Comparison of ENCODE assay signal across 20 cellular contexts in genomic region chr2:148531175-148532048, GRCh38.
"Had no signal": no experiment of that assay in that cellular context is flagged by ENCODE, and none has a peak within 500 bp of the region (broad histone marks: within the 10 kb centered on the region; RNA-seq: fewer than 3 reads in every experiment).

No MANE protein-coding gene starts in this region.

- H3K9ac ChIP-seq: parathyroid adenoma had no signal

- H3K36me3 Mint-ChIP-seq: activated naive CD4-positive, alpha-beta T cell treated with anti-CD3 and anti-CD28 coated beads, Interleukin-2, amount 50 U/mL, for 24 hours; immature natural killer cell; memory B cell; stimulated activated effector memory CD8-positive, alpha-beta T cell treated with anti-CD3 and anti-CD28 coated beads, Interleukin-12 subunit alpha, Interleukin-12 subunit beta, amount 100 ng/mL, for 72 hours had no signal

- ATAC-seq: activated CD8-positive, alpha-beta T cell treated with anti-CD3 and anti-CD28 coated beads for 36 hours; gastroesophageal sphincter; sciatic nerve; stimulated activated effector memory CD8-positive, alpha-beta T cell treated with anti-CD3 and anti-CD28 coated beads, Interleukin-12 subunit alpha, Interleukin-12 subunit beta, amount 100 ng/mL, for 72 hours; upper lobe of right lung had no signal

- FAIRE-seq: endothelial cell of umbilical vein had no signal

- H3K4me2 ChIP-seq: smooth muscle cell had no signal

- H3K9me3 ChIP-seq: esophagus muscularis mucosa, gastroesophageal sphincter, heart right ventricle, stomach, thoracic aorta, upper lobe of right lung had no signal

- H2AFZ ChIP-seq: parathyroid adenoma had no signal

- H3K36me3 ChIP-seq: esophagus muscularis mucosa, gastroesophageal sphincter, heart right ventricle, stomach, thoracic aorta, upper lobe of right lung had no signal

- H3K27me3 ChIP-seq: upper lobe of right lung had no signal

- H3K27ac ChIP-seq: esophagus muscularis mucosa, gastroesophageal sphincter, heart right ventricle, parathyroid adenoma, stomach, thoracic aorta, upper lobe of right lung had no signal

- H3K4me1 ChIP-seq: esophagus muscularis mucosa, stomach, upper lobe of right lung had no signal

- H3K79me2 ChIP-seq: parathyroid adenoma had no signal

- H3K4me3 Mint-ChIP-seq: activated CD8-positive, alpha-beta T cell treated with anti-CD3 and anti-CD28 coated beads for 36 hours; activated naive CD4-positive, alpha-beta T cell treated with anti-CD3 and anti-CD28 coated beads, Interleukin-2, amount 50 U/mL, for 24 hours; immature natural killer cell; memory B cell; stimulated activated effector memory CD8-positive, alpha-beta T cell treated with anti-CD3 and anti-CD28 coated beads, Interleukin-12 subunit alpha, Interleukin-12 subunit beta, amount 100 ng/mL, for 72 hours had no signal

- H3K4me3 ChIP-seq: esophagus muscularis mucosa, gastroesophageal sphincter, heart right ventricle, smooth muscle cell, stomach, thoracic aorta, upper lobe of right lung had no signal

- H3K9me3 Mint-ChIP-seq: activated CD8-positive, alpha-beta T cell treated with anti-CD3 and anti-CD28 coated beads for 36 hours; activated naive CD4-positive, alpha-beta T cell treated with anti-CD3 and anti-CD28 coated beads, Interleukin-2, amount 50 U/mL, for 24 hours; immature natural killer cell; memory B cell; stimulated activated effector memory CD8-positive, alpha-beta T cell treated with anti-CD3 and anti-CD28 coated beads, Interleukin-12 subunit alpha, Interleukin-12 subunit beta, amount 100 ng/mL, for 72 hours had no signal

- H3K27me3 Mint-ChIP-seq: activated CD8-positive, alpha-beta T cell treated with anti-CD3 and anti-CD28 coated beads for 36 hours; activated naive CD4-positive, alpha-beta T cell treated with anti-CD3 and anti-CD28 coated beads, Interleukin-2, amount 50 U/mL, for 24 hours had no signal

- H3K27ac Mint-ChIP-seq: activated CD8-positive, alpha-beta T cell treated with anti-CD3 and anti-CD28 coated beads for 36 hours; activated naive CD4-positive, alpha-beta T cell treated with anti-CD3 and anti-CD28 coated beads, Interleukin-2, amount 50 U/mL, for 24 hours; immature natural killer cell; memory B cell; stimulated activated effector memory CD8-positive, alpha-beta T cell treated with anti-CD3 and anti-CD28 coated beads, Interleukin-12 subunit alpha, Interleukin-12 subunit beta, amount 100 ng/mL, for 72 hours had no signal

- DNase-seq: activated CD4-positive, alpha-beta T cell treated with anti-CD3 and anti-CD28 coated beads for 48 hours; activated CD4-positive, CD25-positive, alpha-beta regulatory T cell; activated CD8-positive, alpha-beta T cell treated with anti-CD3 and anti-CD28 coated beads for 36 hours; activated T-cell treated with anti-CD3 and anti-CD28 coated beads, Interleukin-2, amount 50 U/mL, for 1 hour; effector CD8-positive, alpha-beta T cell; heart right ventricle; immature natural killer cell; stimulated activated CD4-positive, alpha-beta T cell treated with anti-CD3 and anti-CD28 coated beads, Interleukin-4, amount 100 ng/mL, for 1 hour; stomach; upper lobe of right lung had no signal
